In genomic region chr4:141896687-141897086, GRCh38 we compare ENCODE assay signal across 15 cellular contexts.
DNase-seq lines count a peak whose midpoint lies in the region; ATAC-seq, FAIRE-seq and TF ChIP-seq lines count a peak whose summit lies in the region.
"Had no signal": no experiment of that assay in that cellular context is flagged by ENCODE, and none has a peak within 500 bp of the region (broad histone marks: within the 10 kb centered on the region; RNA-seq: fewer than 3 reads in every experiment).

No MANE protein-coding gene starts in this region.

- DNase-seq in EL (peak; percentile 22), IMR-90 (no peak), K562 (ENCODE audit: extremely low read depth in 1 of 4, low spot score in 3 of 4) (no peak), frontal cortex (ENCODE audit: low spot score in 2 of 2) (no peak), SIG-M5 treated with dmso at 0.1 percent for 504 hours (lab: John Stamatoyannopoulos, UW; ENCODE audit: unreplicated experiment) (no peak), iPS-NIHi7 (ENCODE audit: extremely low spot score) (no peak)
- no peak for DNase-seq in activated CD8-positive, alpha-beta memory T cell treated with anti-CD3 and anti-CD28 coated beads for 24 hours
- DNase-seq: 8988T; ACHN; CD4-positive, CD25-positive, alpha-beta regulatory T cell; DMS53; GOT3; H9 had no signal

- no peak overlapping the region for H2BK15ac ChIP-seq in IMR-90 (ENCODE audit: low read depth, low read length)

- H3K9me1 ChIP-seq in IMR-90 (ENCODE audit: insufficient read depth, low read length) (no peaks in the 10 kb centered on the region), K562 (ENCODE audit: control insufficient read depth, insufficient read depth, low read length) (no peaks in the 10 kb centered on the region)

- H2BK20ac ChIP-seq in IMR-90 (ENCODE audit: low read depth, low read length), result no peak overlapping the region

- dilution Hi-C loops in IMR-90 (cut with HindIII; ENCODE audit: low sequenced_read_pairs, unreplicated experiment), result no loop called here

- H3K56ac ChIP-seq in IMR-90 (ENCODE audit: extremely low read depth, insufficient read depth, low read length), result no peak overlapping the region

- H3K4me1 ChIP-seq in IMR-90 (ENCODE audit: control insufficient read depth, insufficient read depth, low read length) (no peaks in the 10 kb centered on the region; the same call in 1 of the 2 replicates), K562 (replicated peaks in 1 of 2; ENCODE audit: control insufficient read depth in 2 of 2, insufficient read depth in 2 of 2, low read length in 2 of 2) (no peaks in the 10 kb centered on the region)
- H3K4me1 ChIP-seq: BLaER1 treated with 17β-estradiol and CSF1 and Interleukin-3, amounts not matched to agents 10 nM and 100 nM had no signal

- no peak overlapping the region for H2BK120ac ChIP-seq in IMR-90 (ENCODE audit: low read depth, low read length)

- POLR2A ChIA-PET in IMR-90 (lab: Charles Lee; ENCODE audit: unreplicated experiment) (no interaction called here), K562 (lab: Yijun Ruan, JAX) (no interaction called here)

- WGBS in IMR-90 (ENCODE audit: extremely low coverage in 2 of 2, insufficient read length in 1 of 2), 2 experiments, result 100% methylated on average over 2 of the region's 3 CpGs; no CpG with 5 or more reads in 1 of the 2 experiments
- 33% methylated on average over 3 of the region's 3 CpGs for WGBS in K562 (ENCODE audit: insufficient coverage, low coverage, missing lambda C conversion rate)

- H4K20me1 ChIP-seq in IMR-90 (ENCODE audit: insufficient read depth, low read length), result no peaks in the 10 kb centered on the region
- no peaks in the 10 kb centered on the region for H4K20me1 ChIP-seq in K562 (replicated peaks; ENCODE audit: control insufficient read depth, insufficient read depth, low read length)
- H4K20me1 ChIP-seq: BLaER1 treated with 17β-estradiol and CSF1 and Interleukin-3, amounts not matched to agents 10 nM and 100 nM had no signal

- H3K9me3 ChIP-seq in IMR-90 (ENCODE audit: control insufficient read depth, insufficient read depth, low read length) (no peaks in the 10 kb centered on the region), K562 (replicated peaks; ENCODE audit: control insufficient read depth, insufficient read depth, low read depth, low read length) (no peaks in the 10 kb centered on the region)
- H3K9me3 ChIP-seq: BLaER1 treated with 17β-estradiol and CSF1 and Interleukin-3, amounts not matched to agents 10 nM and 100 nM had no signal

- H3K9ac ChIP-seq in IMR-90 (ENCODE audit: low read depth, low read length) (no peak overlapping the region), K562 (ENCODE audit: insufficient read depth in 1 of 2, low read depth in 2 of 2, low read length in 2 of 2) (no peak overlapping the region)
- H3K9ac ChIP-seq: BLaER1 treated with 17β-estradiol and CSF1 and Interleukin-3, amounts not matched to agents 10 nM and 100 nM had no signal

- no peak overlapping the region for H4K5ac ChIP-seq in IMR-90 (ENCODE audit: low read depth, low read length)

- ATAC-seq in IMR-90 (ENCODE audit: low read depth) (no peak), K562 (no peak)

- no peak for TF ChIP-seq RAD21 in IMR-90 (IDR thresholded peaks at IDR 0.05; ENCODE audit: low read length)
- TF ChIP-seq RAD21 in K562 (CRISPR knock-in tag; conservative IDR thresholded peaks at IDR 0.05 in 1 of 2, IDR thresholded peaks at IDR 0.05 in 1 of 2), result no peak

- no peak overlapping the region for H3K27ac ChIP-seq in IMR-90 (ENCODE audit: insufficient read depth, low read length)
- no peak overlapping the region for H3K27ac ChIP-seq in K562 (ENCODE audit: extremely low read depth, low read depth, low read length)
- H3K27ac ChIP-seq: BLaER1 treated with 17β-estradiol and CSF1 and Interleukin-3, amounts not matched to agents 10 nM and 100 nM had no signal

- no peak overlapping the region for H3K4ac ChIP-seq in IMR-90 (ENCODE audit: low read depth, low read length)

- no peak overlapping the region for H3K23ac ChIP-seq in IMR-90 (ENCODE audit: low read depth, low read length)

- H4K8ac ChIP-seq in IMR-90 (ENCODE audit: low read depth in 2 of 2, low read length in 2 of 2), result no peak overlapping the region

- H2BK5ac ChIP-seq in IMR-90 (ENCODE audit: low read depth, low read length, poor library complexity, severe bottlenecking), result no peak overlapping the region

- no peak overlapping the region for H4K91ac ChIP-seq in IMR-90 (ENCODE audit: insufficient read depth, low read depth, low read length)

- no peak for TF ChIP-seq EP300 in K562 (IDR thresholded peaks at IDR 0.05; ENCODE audit: low read length)

- no peak overlapping the region for H3K14ac ChIP-seq in IMR-90 (replicated peaks; ENCODE audit: low read depth, low read length)

- H3K36me3 ChIP-seq in IMR-90 (ENCODE audit: control insufficient read depth, insufficient read depth, low read length) (no peaks in the 10 kb centered on the region), K562 (ENCODE audit: control insufficient read depth, insufficient read depth, low read length) (no peaks in the 10 kb centered on the region)
- H3K36me3 ChIP-seq: BLaER1 treated with 17β-estradiol and CSF1 and Interleukin-3, amounts not matched to agents 10 nM and 100 nM had no signal

- CTCF ChIA-PET in IMR-90 (lab: Yijun Ruan, JAX), result interaction anchor here (0.6 kb wide), 1 partner anchor 137 kb away, joined by 5 read pairs; no protein-coding TSS in a partner anchor
- CTCF ChIA-PET in K562 (lab: Yijun Ruan, JAX; ENCODE audit: low intra/inter-chr PET ratio), result no interaction called here

- H2AK5ac ChIP-seq in IMR-90 (ENCODE audit: low read depth, low read length), result no peak overlapping the region

- peak overlapping the region; percentile 0 for H2AK9ac ChIP-seq in IMR-90 (replicated peaks; ENCODE audit: low read depth, low read length, poor library complexity)

- no peak for FAIRE-seq in K562 (lab: Jason Lieb, UNC)
- peak; percentile 50 for FAIRE-seq in frontal cortex (lab: Jason Lieb, UNC)
- FAIRE-seq: GM12891 had no signal

- no peaks in the 10 kb centered on the region for H3K79me1 ChIP-seq in IMR-90 (ENCODE audit: low read depth in 1 of 2, low read length in 2 of 2)

- in situ Hi-C loops in IMR-90 (cut with MboI; ENCODE audit: low sequenced_read_pairs) (no loop called here), K562 (cut with MboI) (no loop called here)

- intact Hi-C loops in IMR-90 (cut with micrococcal nuclease) (no loop called here), K562 (cut with micrococcal nuclease) (no loop called here)

- TF ChIP-seq POLR2A in IMR-90 (IDR thresholded peaks at IDR 0.05; ENCODE audit: low read depth, low read length), result no peak
- no peak for TF ChIP-seq POLR2A in K562 (conservative IDR thresholded peaks at IDR 0.05)

- H3K4me3 ChIP-seq in IMR-90 (ENCODE audit: insufficient read depth, low read depth, low read length) (no peak overlapping the region), K562 (no peak overlapping the region)
- H3K4me3 ChIP-seq: BLaER1 treated with 17β-estradiol and CSF1 and Interleukin-3, amounts not matched to agents 10 nM and 100 nM had no signal

- H3K27me3 ChIP-seq in IMR-90 (ENCODE audit: control insufficient read depth, insufficient read depth, low read length) (no peaks in the 10 kb centered on the region), K562 (ENCODE audit: control insufficient read depth in 2 of 2, insufficient read depth in 2 of 2, low read length in 2 of 2) (no peaks in the 10 kb centered on the region)
- H3K27me3 ChIP-seq: BLaER1 treated with 17β-estradiol and CSF1 and Interleukin-3, amounts not matched to agents 10 nM and 100 nM had no signal

- TF ChIP-seq CTCF in IMR-90 (conservative IDR thresholded peaks at IDR 0.05; ENCODE audit: low read depth, low read length) (no peak), K562 (IDR thresholded peaks at IDR 0.05 in 2 of 3, conservative IDR thresholded peaks at IDR 0.05 in 1 of 3; ENCODE audit: insufficient read depth in 2 of 3, low read depth in 1 of 3, low read length in 3 of 3) (no peak)

- H2AFZ ChIP-seq in IMR-90 (replicated peaks; ENCODE audit: low read length, poor library complexity), result no peak overlapping the region
- H2AFZ ChIP-seq in K562 (ENCODE audit: low read depth, low read length), result 0 out of 2 replicates have a peak overlapping the region, but pooled peaks have one; percentile 12

- no peak overlapping the region for H3K18ac ChIP-seq in IMR-90 (ENCODE audit: low read depth, low read length)

- no peaks in the 10 kb centered on the region for H3K79me2 ChIP-seq in K562 (ENCODE audit: control insufficient read depth, insufficient read depth, low read length)

- H3K4me2 ChIP-seq in IMR-90 (ENCODE audit: low read depth, low read length) (no peak overlapping the region), K562 (ENCODE audit: insufficient read depth, low read length) (no peak overlapping the region)
- H3K4me2 ChIP-seq: BLaER1 treated with 17β-estradiol and CSF1 and Interleukin-3, amounts not matched to agents 10 nM and 100 nM had no signal

- BruUV-seq in IMR-90 (replicated peaks; lab: Mats Ljungman, UMichigan) (no TSS peak), K562 (replicated peaks; lab: Mats Ljungman, UMichigan) (no TSS peak)

TF ChIP-seq in IMR-90, 13 proteins besides CTCF, POLR2A, EP300 and RAD21 (continues in another document):
- TF ChIP-seq MAFK (IDR thresholded peaks at IDR 0.05; ENCODE audit: low read depth, low read length), result no peak
- TF ChIP-seq USF2 (IDR thresholded peaks at IDR 0.05; ENCODE audit: low read depth, low read length), result no peak
- no peak for TF ChIP-seq RCOR1 (IDR thresholded peaks at IDR 0.05; ENCODE audit: insufficient replicate concordance, low read length)
- TF ChIP-seq MXI1 (IDR thresholded peaks at IDR 0.05; ENCODE audit: borderline replicate concordance, low read depth, low read length), result no peak

TF ChIP-seq in K562, 482 proteins besides CTCF, POLR2A, EP300 and RAD21 (continues in another document):
- TF ChIP-seq HOMEZ (CRISPR knock-in tag; IDR thresholded peaks at IDR 0.05), result no peak
- no peak for TF ChIP-seq ZNF3 (CRISPR knock-in tag; IDR thresholded peaks at IDR 0.05)
- no peak for TF ChIP-seq GATA2 (CRISPR knock-in tag; IDR thresholded peaks at IDR 0.05)
- no peak for TF ChIP-seq ZNF253 (CRISPR knock-in tag; conservative IDR thresholded peaks at IDR 0.05)
- TF ChIP-seq ZSCAN32 (CRISPR knock-in tag; IDR thresholded peaks at IDR 0.05), result no peak
- no peak for TF ChIP-seq IRF2 (CRISPR knock-in tag; IDR thresholded peaks at IDR 0.05)
- TF ChIP-seq COPS2 (conservative IDR thresholded peaks at IDR 0.05), result no peak
- no peak for TF ChIP-seq FOSL1 (tag; conservative IDR thresholded peaks at IDR 0.05)
